ENCODE assay signal across 1 cellular context in genomic region chr6:113362542-113363430, GRCh38.
TF ChIP-seq lines count a peak whose summit lies in the region.

No MANE protein-coding gene starts in this region.

TF ChIP-seq in IMR-90, 13 proteins besides CTCF, POLR2A, EP300 and RAD21 (continued from another document):
- TF ChIP-seq ELK1 (IDR thresholded peaks at IDR 0.05; ENCODE audit: borderline replicate concordance, low read depth, low read length) (no peak), MAZ (IDR thresholded peaks at IDR 0.05; ENCODE audit: borderline replicate concordance, low read depth, low read length) (no peak), RFX5 (IDR thresholded peaks at IDR 0.05; ENCODE audit: low read depth, low read length) (no peak), SMC3 (IDR thresholded peaks at IDR 0.05; ENCODE audit: low read depth, low read length) (no peak), CHD1 (IDR thresholded peaks at IDR 0.05; ENCODE audit: low read depth, low read length) (no peak), MXI1 (IDR thresholded peaks at IDR 0.05; ENCODE audit: borderline replicate concordance, low read depth, low read length) (no peak), MAFK (IDR thresholded peaks at IDR 0.05; ENCODE audit: low read depth, low read length) (no peak)
